1 cellular context compared by ENCODE assay signal in the genomic region with DNA sequence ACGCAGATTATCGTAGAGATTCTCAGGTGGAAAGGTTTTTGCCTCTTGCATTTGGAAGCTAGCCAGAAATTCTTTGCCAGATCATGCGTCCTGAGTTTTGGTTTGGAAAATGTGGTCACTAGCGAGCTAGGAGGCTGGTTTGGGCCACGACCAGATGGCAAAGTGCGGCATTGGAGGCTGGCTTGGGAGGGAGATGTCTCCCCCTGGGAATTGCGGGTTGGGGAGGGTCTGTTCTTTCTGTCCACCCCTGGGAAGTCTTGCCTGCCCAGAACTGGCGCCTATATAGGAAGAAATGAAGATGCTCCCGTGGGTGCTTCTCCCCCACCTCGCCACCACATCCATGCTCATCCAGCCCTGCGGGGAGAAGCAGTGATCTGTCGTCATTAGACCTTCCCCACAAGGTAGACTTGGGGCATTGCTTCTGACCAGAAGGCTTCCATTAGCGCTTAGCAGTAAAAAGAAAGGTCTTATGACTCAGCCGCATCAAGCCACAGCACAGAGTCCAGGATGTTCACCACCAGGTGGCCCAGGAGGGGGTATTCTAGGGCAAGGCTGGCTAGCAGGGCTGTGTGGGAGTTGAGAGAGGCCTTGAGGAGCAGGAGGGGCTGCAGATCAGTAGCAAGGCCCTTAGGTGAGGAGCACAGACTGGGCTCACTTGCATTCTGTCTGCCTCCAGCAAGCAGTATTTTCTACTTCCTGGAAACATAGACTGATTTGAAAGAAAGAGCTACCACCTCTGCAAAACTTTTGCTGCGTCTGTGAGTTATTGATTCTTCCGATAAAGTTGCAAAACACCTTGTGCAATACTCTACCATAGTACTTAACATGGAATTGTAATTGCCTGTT.
A peak's percentile ranks its signal among the peaks of the same experiment; 100 is the strongest.
TF ChIP-seq lines count a peak whose summit lies in the region.

No MANE protein-coding gene starts in this region.

TF ChIP-seq in K562, 482 proteins besides CTCF, POLR2A, EP300 and RAD21 (continued from another document and continues in another):
- 0 out of 2 replicates have a peak, but pooled peaks have one; percentile 50 for TF ChIP-seq PATZ1 (CRISPR knock-in tag; IDR thresholded peaks at IDR 0.05; ENCODE audit: borderline replicate concordance)
- no peak; the same call in 1 of the 2 replicates for TF ChIP-seq CBFA2T2 (conservative IDR thresholded peaks at IDR 0.05)
- TF ChIP-seq, protein P1, sequence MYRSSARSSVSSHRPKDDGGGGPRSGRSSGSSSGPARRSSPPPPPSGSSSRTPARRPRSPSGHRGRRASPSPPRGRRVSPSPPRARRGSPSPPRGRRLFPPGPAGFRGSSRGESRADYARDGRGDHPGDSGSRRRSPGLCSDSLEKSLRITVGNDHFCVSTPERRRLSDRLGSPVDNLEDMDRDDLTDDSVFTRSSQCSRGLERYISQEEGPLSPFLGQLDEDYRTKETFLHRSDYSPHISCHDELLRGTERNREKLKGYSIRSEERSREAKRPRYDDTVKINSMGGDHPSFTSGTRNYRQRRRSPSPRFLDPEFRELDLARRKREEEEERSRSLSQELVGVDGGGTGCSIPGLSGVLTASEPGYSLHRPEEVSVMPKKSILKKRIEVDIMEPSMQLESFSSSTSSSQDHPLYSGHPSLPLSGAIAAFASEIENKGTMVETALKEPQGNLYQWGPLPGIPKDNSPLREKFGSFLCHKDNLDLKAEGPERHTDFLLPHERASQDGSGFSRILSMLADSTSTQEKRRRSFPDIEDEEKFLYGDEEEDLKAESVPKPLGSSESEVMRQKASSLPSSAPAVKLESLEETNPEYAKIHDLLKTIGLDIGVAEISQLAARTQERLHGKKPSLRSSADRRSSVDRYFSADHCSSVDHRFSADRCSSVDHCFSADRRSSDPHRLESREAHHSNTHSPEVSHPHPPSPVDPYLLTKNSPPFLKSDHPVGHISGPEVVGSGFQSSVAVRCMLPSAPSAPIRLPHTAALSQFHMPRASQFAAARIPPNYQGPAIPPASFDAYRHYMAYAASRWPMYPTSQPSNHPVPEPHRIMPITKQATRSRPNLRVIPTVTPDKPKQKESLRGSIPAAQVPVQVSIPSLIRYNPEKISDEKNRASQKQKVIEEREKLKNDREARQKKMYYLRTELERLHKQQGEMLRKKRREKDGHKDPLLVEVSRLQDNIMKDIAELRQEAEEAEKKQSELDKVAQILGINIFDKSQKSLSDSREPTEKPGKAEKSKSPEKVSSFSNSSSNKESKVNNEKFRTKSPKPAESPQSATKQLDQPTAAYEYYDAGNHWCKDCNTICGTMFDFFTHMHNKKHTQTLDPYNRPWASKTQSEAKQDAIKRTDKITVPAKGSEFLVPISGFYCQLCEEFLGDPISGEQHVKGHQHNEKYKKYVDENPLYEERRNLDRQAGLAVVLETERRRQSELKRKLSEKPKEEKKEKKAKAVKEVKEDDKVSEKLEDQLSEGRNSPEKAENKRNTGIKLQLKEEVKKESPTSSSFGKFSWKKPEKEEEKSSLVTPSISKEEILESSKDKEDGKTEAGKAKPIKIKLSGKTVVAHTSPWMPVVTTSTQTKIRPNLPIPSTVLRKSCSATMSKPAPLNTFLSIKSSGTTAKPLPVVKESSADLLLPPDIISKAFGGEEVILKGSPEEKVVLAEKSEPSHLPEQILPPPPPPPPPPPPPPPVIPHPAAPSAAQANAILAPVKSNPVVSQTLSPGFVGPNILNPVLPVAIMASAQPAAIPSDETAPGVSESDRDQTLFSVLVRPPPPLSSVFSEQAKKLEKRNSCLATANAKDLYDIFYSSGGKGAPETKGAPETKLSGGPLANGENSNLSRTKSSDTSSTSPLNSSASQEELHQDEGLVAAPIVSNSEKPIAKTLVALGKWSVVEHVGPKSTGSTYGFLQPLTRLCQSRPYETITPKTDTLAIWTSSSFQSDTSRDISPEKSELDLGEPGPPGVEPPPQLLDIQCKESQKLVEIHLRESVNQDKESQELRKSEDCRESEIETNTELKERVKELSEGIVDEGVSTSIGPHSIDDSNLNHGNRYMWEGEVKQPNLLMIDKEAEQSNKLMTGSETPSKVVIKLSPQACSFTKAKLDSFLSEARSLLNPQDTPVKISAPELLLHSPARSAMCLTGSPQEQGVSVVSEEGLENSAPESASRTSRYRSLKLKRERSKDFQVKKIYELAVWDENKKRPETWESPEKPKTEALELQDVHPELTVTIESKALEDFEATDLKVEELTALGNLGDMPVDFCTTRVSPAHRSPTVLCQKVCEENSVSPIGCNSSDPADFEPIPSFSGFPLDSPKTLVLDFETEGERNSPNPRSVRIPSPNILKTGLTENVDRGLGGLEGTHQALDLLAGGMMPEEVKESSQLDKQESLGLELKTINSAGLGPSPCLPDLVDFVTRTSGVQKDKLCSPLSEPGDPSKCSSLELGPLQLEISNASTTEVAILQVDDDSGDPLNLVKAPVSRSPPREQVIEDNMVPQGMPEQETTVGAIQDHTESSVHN (IDR thresholded peaks at IDR 0.05; ENCODE audit: borderline replicate concordance in 1 of 2, low read depth in 1 of 2) = no peak
- TF ChIP-seq FIP1L1 (IDR thresholded peaks at IDR 0.05; ENCODE audit: low read depth, low read length, poor library complexity, severe bottlenecking) = no peak
- peak; percentile 48 for TF ChIP-seq TBP (optimal IDR thresholded peaks at IDR 0.05; ENCODE audit: low read depth, low read length)
- no peak for TF ChIP-seq ZNF408 (CRISPR knock-in tag; IDR thresholded peaks at IDR 0.05; ENCODE audit: low read depth)
- peak; percentile 81 for TF ChIP-seq KLF16 (IDR thresholded peaks at IDR 0.05)
- no peak for TF ChIP-seq ZNF280A (IDR thresholded peaks at IDR 0.05; ENCODE audit: low read depth, partially characterized antibody)
- TF ChIP-seq MEF2D (tag; conservative IDR thresholded peaks at IDR 0.05; ENCODE audit: low read depth) = peak; percentile 54
- TF ChIP-seq KLF13 (tag; IDR thresholded peaks at IDR 0.05; ENCODE audit: borderline replicate concordance, low read depth) = 0 out of 2 replicates have a peak, but pooled peaks have one; percentile 10
- TF ChIP-seq NCOA2 (IDR thresholded peaks at IDR 0.05; ENCODE audit: partially characterized antibody in 2 of 2) = no peak
- no peak for TF ChIP-seq SRSF7 (optimal IDR thresholded peaks at IDR 0.05; ENCODE audit: low read depth, low read length)
- peak; percentile 65 for TF ChIP-seq ZNF384 (IDR thresholded peaks at IDR 0.05; ENCODE audit: low read depth, low read length)
- TF ChIP-seq MAFK (IDR thresholded peaks at IDR 0.05; ENCODE audit: low read length) = peak; percentile 55
- TF ChIP-seq ZNF239 (CRISPR knock-in tag; IDR thresholded peaks at IDR 0.05) = peak; percentile 62
- TF ChIP-seq, protein P2, sequence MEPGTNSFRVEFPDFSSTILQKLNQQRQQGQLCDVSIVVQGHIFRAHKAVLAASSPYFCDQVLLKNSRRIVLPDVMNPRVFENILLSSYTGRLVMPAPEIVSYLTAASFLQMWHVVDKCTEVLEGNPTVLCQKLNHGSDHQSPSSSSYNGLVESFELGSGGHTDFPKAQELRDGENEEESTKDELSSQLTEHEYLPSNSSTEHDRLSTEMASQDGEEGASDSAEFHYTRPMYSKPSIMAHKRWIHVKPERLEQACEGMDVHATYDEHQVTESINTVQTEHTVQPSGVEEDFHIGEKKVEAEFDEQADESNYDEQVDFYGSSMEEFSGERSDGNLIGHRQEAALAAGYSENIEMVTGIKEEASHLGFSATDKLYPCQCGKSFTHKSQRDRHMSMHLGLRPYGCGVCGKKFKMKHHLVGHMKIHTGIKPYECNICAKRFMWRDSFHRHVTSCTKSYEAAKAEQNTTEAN (CRISPR knock-in tag; IDR thresholded peaks at IDR 0.05) = 0 out of 2 replicates have a peak, but pooled peaks have one; percentile 29
- TF ChIP-seq RBM39 (optimal IDR thresholded peaks at IDR 0.05; ENCODE audit: low read depth, low read length) = no peak
- TF ChIP-seq TAF7 (tag; IDR thresholded peaks at IDR 0.05) = no peak; the same call in 1 of the 2 replicates
- peak; percentile 37; the same call in 1 of the 2 replicates for TF ChIP-seq HMGXB4 (CRISPR knock-in tag; IDR thresholded peaks at IDR 0.05)
- TF ChIP-seq, protein P3, sequence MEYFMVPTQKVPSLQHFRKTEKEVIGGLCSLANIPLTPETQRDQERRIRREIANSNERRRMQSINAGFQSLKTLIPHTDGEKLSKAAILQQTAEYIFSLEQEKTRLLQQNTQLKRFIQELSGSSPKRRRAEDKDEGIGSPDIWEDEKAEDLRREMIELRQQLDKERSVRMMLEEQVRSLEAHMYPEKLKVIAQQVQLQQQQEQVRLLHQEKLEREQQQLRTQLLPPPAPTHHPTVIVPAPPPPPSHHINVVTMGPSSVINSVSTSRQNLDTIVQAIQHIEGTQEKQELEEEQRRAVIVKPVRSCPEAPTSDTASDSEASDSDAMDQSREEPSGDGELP (CRISPR knock-in tag; IDR thresholded peaks at IDR 0.05; ENCODE audit: borderline replicate concordance) = peak; percentile 85; the same call in 1 of the 2 replicates
- TF ChIP-seq NONO (IDR thresholded peaks at IDR 0.05; ENCODE audit: low read depth in 2 of 2, low read length in 1 of 2) = no peak
- TF ChIP-seq KDM5B (IDR thresholded peaks at IDR 0.05; ENCODE audit: insufficient replicate concordance, low read depth, low read length) = peak; percentile 54
- TF ChIP-seq TCF7L2 (IDR thresholded peaks at IDR 0.05; ENCODE audit: low read depth, low read length) = no peak
- TF ChIP-seq, protein P4, sequence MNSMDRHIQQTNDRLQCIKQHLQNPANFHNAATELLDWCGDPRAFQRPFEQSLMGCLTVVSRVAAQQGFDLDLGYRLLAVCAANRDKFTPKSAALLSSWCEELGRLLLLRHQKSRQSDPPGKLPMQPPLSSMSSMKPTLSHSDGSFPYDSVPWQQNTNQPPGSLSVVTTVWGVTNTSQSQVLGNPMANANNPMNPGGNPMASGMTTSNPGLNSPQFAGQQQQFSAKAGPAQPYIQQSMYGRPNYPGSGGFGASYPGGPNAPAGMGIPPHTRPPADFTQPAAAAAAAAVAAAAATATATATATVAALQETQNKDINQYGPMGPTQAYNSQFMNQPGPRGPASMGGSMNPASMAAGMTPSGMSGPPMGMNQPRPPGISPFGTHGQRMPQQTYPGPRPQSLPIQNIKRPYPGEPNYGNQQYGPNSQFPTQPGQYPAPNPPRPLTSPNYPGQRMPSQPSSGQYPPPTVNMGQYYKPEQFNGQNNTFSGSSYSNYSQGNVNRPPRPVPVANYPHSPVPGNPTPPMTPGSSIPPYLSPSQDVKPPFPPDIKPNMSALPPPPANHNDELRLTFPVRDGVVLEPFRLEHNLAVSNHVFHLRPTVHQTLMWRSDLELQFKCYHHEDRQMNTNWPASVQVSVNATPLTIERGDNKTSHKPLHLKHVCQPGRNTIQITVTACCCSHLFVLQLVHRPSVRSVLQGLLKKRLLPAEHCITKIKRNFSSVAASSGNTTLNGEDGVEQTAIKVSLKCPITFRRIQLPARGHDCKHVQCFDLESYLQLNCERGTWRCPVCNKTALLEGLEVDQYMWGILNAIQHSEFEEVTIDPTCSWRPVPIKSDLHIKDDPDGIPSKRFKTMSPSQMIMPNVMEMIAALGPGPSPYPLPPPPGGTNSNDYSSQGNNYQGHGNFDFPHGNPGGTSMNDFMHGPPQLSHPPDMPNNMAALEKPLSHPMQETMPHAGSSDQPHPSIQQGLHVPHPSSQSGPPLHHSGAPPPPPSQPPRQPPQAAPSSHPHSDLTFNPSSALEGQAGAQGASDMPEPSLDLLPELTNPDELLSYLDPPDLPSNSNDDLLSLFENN (IDR thresholded peaks at IDR 0.05; ENCODE audit: low read depth in 2 of 2, low read length in 2 of 2) = peak in 1 of 2 experiments; percentile 53; a peak in 1 of 4 replicates
- TF ChIP-seq ZNF395 (CRISPR knock-in tag; IDR thresholded peaks at IDR 0.05) = peak; percentile 71
- TF ChIP-seq PYGO2 (tag; IDR thresholded peaks at IDR 0.05) = 0 out of 2 replicates have a peak, but pooled peaks have one; percentile 23
- TF ChIP-seq E2F3 (CRISPR knock-in tag; IDR thresholded peaks at IDR 0.05) = peak; percentile 16; the same call in 1 of the 2 replicates
- peak; percentile 11; the same call in 1 of the 2 replicates for TF ChIP-seq ZNF76 (CRISPR knock-in tag; IDR thresholded peaks at IDR 0.05; ENCODE audit: borderline replicate concordance)
- no peak for TF ChIP-seq SRSF3 (IDR thresholded peaks at IDR 0.05; ENCODE audit: insufficient read depth, low read length)
